11 cellular contexts compared by ENCODE assay signal in the genomic region with DNA sequence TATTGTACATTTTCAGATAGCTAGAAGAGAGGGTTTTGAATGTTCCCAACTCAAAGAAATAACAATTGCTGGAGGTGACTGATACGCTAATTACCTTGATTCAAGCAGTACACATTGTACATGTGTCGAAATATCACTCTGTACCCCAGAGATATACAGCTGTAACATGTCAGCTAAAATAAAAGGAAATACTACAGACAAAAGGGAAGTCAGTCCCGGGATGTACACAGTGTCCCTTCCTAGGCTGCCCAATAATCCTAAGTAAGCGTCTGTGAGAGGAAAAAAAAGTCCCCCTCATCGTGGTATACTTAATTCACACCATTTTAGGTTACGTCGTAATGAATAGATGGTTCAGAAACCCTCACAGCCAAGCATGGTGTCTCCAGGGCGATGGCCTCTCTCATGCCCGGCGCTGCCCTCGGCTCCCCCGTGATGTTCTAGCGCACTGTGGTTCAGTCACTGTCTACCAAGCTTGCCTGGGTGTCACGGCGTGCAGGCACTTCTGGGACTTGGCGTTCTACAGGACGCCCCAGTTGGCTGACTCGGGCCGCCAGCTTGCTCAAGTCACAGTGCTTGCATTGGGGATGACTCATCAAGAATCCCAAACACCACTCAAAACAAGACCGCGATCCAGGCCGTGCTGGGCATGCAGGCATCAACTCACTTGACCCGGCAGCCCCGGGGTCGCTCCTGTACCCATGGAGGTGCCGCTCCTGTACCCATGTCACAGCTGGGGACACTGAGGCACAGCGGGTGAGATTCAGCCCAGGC. TPM values are rescaled to one million over a fixed set of nuclear protein-coding genes. Genes with fewer than 3 reads are reported as not detected.
DNase-seq lines count a peak whose midpoint lies in the region; ATAC-seq and TF ChIP-seq lines count a peak whose summit lies in the region.
"Had no signal": no experiment of that assay in that cellular context is flagged by ENCODE, and none has a peak within 500 bp of the region (broad histone marks: within the 10 kb centered on the region; RNA-seq: fewer than 3 reads in every experiment).

No MANE protein-coding gene starts in this region.

- intact Hi-C loops in natural killer cell (cut with micrococcal nuclease), result no loop called here
- intact Hi-C loops in lower leg skin (cut with DNase I; ENCODE audit: low total_unique reads), result no loop called here

- no peaks in the 10 kb centered on the region for H3K4me1 ChIP-seq in CD8-positive, alpha-beta memory T cell (ENCODE audit: insufficient read depth, low read length)

- H3K27me3 Mint-ChIP-seq in natural killer cell treated with Interleukin-12 subunit alpha and Interleukin-12 subunit beta and Interleukin-15 and Interleukin-18, amount 100 ng/mL, for 72 hours, result peaks cover 0 to 7% of the 10 kb centered on the region in 2 donors
- H3K27me3 Mint-ChIP-seq in natural killer cell (ENCODE audit: low read depth in 2 of 2), result peaks cover 0 to 5% of the 10 kb centered on the region in 2 donors
- H3K27me3 Mint-ChIP-seq in T-helper 2 cell treated with Interferon-gamma antibody and Interleukin-4, amounts not matched to agents 5 μg/mL and 100 μg/mL, for 36 hours (ENCODE audit: low read depth), result no peaks in the 10 kb centered on the region
- H3K27me3 Mint-ChIP-seq in CD8-positive, alpha-beta memory T cell, result peaks cover 0 to 3% of the 10 kb centered on the region in 2 donors
- H3K27me3 Mint-ChIP-seq: stimulated activated naive CD8-positive, alpha-beta T cell treated with anti-CD3 and anti-CD28 coated beads, Interleukin-15, Interleukin-2, amounts not matched to agents 100 ng/mL and 50 ng/mL, for 24 hours had no signal

- no peak overlapping the region for H3K4me3 ChIP-seq in lower leg skin (ENCODE audit: low read depth, poor library complexity, severe bottlenecking)
- H3K4me3 ChIP-seq in CD8-positive, alpha-beta memory T cell (ENCODE audit: low read length), result no peak overlapping the region

- H3K9me3 ChIP-seq in CD8-positive, alpha-beta memory T cell (ENCODE audit: low read length), result no peaks in the 10 kb centered on the region

- CTCF ChIA-PET in CD8-positive, alpha-beta memory T cell (lab: Charles Lee), result interaction anchor here (1.5 kb wide), 1 partner anchor 18 kb away, joined by 4 read pairs; no protein-coding TSS in a partner anchor

- POLR2A ChIA-PET in CD8-positive, alpha-beta memory T cell (lab: Charles Lee), result no interaction called here

- peak; percentile 15 to 26 for ATAC-seq in natural killer cell treated with Interleukin-12 subunit alpha and Interleukin-12 subunit beta and Interleukin-15 and Interleukin-18, amount 100 ng/mL, for 72 hours
- ATAC-seq in natural killer cell, result no peak
- ATAC-seq in GM19023 (IDR thresholded peaks at IDR 0.05; ENCODE audit: unreplicated experiment), result no peak

- 84 to 90% methylated on average over 27 of the region's 27 CpGs for WGBS in lower leg skin, 2 donors

- H3K27ac Mint-ChIP-seq in natural killer cell treated with Interleukin-12 subunit alpha and Interleukin-12 subunit beta and Interleukin-15 and Interleukin-18, amount 100 ng/mL, for 72 hours, result no peak overlapping the region
- no peak overlapping the region for H3K27ac Mint-ChIP-seq in natural killer cell
- no peak overlapping the region for H3K27ac Mint-ChIP-seq in T-helper 2 cell treated with Interferon-gamma antibody and Interleukin-4, amounts not matched to agents 5 μg/mL and 100 μg/mL, for 36 hours
- no peak overlapping the region for H3K27ac Mint-ChIP-seq in CD8-positive, alpha-beta memory T cell
- H3K27ac Mint-ChIP-seq: stimulated activated naive CD8-positive, alpha-beta T cell treated with anti-CD3 and anti-CD28 coated beads, Interleukin-15, Interleukin-2, amounts not matched to agents 100 ng/mL and 50 ng/mL, for 24 hours had no signal

- H3K27ac ChIP-seq in caudate nucleus (ENCODE audit: low read depth, low read length), result peak overlapping the region; percentile 32
- H3K27ac ChIP-seq in CD8-positive, alpha-beta memory T cell (ENCODE audit: low read depth, low read length), result no peak overlapping the region

- H3K27me3 ChIP-seq in CD8-positive, alpha-beta memory T cell (ENCODE audit: insufficient read depth, low read length, poor library complexity, severe bottlenecking), result no peaks in the 10 kb centered on the region

- no peak for TF ChIP-seq POLR2A in lower leg skin (IDR thresholded peaks at IDR 0.05)

- no peaks in the 10 kb centered on the region for H3K9me3 Mint-ChIP-seq in natural killer cell treated with Interleukin-12 subunit alpha and Interleukin-12 subunit beta and Interleukin-15 and Interleukin-18, amount 100 ng/mL, for 72 hours
- no peaks in the 10 kb centered on the region for H3K9me3 Mint-ChIP-seq in natural killer cell
- H3K9me3 Mint-ChIP-seq in T-helper 2 cell treated with Interferon-gamma antibody and Interleukin-4, amounts not matched to agents 5 μg/mL and 100 μg/mL, for 36 hours, result no peaks in the 10 kb centered on the region
- peaks cover 0 to 2% (median 0%) of the 10 kb centered on the region in 5 donors for H3K9me3 Mint-ChIP-seq in CD8-positive, alpha-beta memory T cell
- H3K9me3 Mint-ChIP-seq: stimulated activated naive CD8-positive, alpha-beta T cell treated with anti-CD3 and anti-CD28 coated beads, Interleukin-15, Interleukin-2, amounts not matched to agents 100 ng/mL and 50 ng/mL, for 24 hours had no signal

- TF ChIP-seq CTCF in natural killer cell (IDR thresholded peaks at IDR 0.05) (no peak), lower leg skin (IDR thresholded peaks at IDR 0.05) (no peak)

- no peaks in the 10 kb centered on the region for H3K36me3 Mint-ChIP-seq in natural killer cell treated with Interleukin-12 subunit alpha and Interleukin-12 subunit beta and Interleukin-15 and Interleukin-18, amount 100 ng/mL, for 72 hours
- no peaks in the 10 kb centered on the region for H3K36me3 Mint-ChIP-seq in natural killer cell
- H3K36me3 Mint-ChIP-seq in T-helper 2 cell treated with Interferon-gamma antibody and Interleukin-4, amounts not matched to agents 5 μg/mL and 100 μg/mL, for 36 hours (ENCODE audit: low read depth), result no peaks in the 10 kb centered on the region
- no peaks in the 10 kb centered on the region for H3K36me3 Mint-ChIP-seq in CD8-positive, alpha-beta memory T cell

- H3K4me3 Mint-ChIP-seq in natural killer cell treated with Interleukin-12 subunit alpha and Interleukin-12 subunit beta and Interleukin-15 and Interleukin-18, amount 100 ng/mL, for 72 hours, result no peak overlapping the region
- no peak overlapping the region for H3K4me3 Mint-ChIP-seq in natural killer cell
- H3K4me3 Mint-ChIP-seq in T-helper 2 cell treated with Interferon-gamma antibody and Interleukin-4, amounts not matched to agents 5 μg/mL and 100 μg/mL, for 36 hours, result no peak overlapping the region
- no peak overlapping the region for H3K4me3 Mint-ChIP-seq in CD8-positive, alpha-beta memory T cell
- H3K4me3 Mint-ChIP-seq: stimulated activated naive CD8-positive, alpha-beta T cell treated with anti-CD3 and anti-CD28 coated beads, Interleukin-15, Interleukin-2, amounts not matched to agents 100 ng/mL and 50 ng/mL, for 24 hours had no signal

- DNase-seq in natural killer cell treated with Interleukin-12 subunit alpha and Interleukin-12 subunit beta and Interleukin-15 and Interleukin-18, amount 100 ng/mL, for 72 hours (ENCODE audit: low spot score), result no peak
- no peak for DNase-seq in natural killer cell
- peak in 7 of 61 donors; percentile 11 to 32 (median 24) for DNase-seq in caudate nucleus (lab: John Stamatoyannopoulos, UW)
- peak; percentile 39 to 90 for DNase-seq in lower leg skin (ENCODE audit: low spot score in 2 of 2)
- no peak for DNase-seq in activated CD4-positive, alpha-beta T cell treated with anti-CD3 and anti-CD28 coated beads for 1 hour
- DNase-seq in T-helper 2 cell treated with Interferon-gamma antibody and Interleukin-4, amounts not matched to agents 5 μg/mL and 100 μg/mL, for 36 hours (ENCODE audit: low spot score), result no peak
- DNase-seq in CD8-positive, alpha-beta memory T cell, result no peak
- DNase-seq: activated effector memory CD4-positive, alpha-beta T cell treated with anti-CD3 and anti-CD28 coated beads, Interleukin-2, amount 50 U/mL, for 16 hours; NCI-H2227 treated with DMSO at 0.1 percent for 48 hours had no signal

- H3K4me1 Mint-ChIP-seq in natural killer cell treated with Interleukin-12 subunit alpha and Interleukin-12 subunit beta and Interleukin-15 and Interleukin-18, amount 100 ng/mL, for 72 hours (ENCODE audit: low read depth in 2 of 2), result no peaks in the 10 kb centered on the region
- peaks cover 0 to 1% of the 10 kb centered on the region in 2 donors for H3K4me1 Mint-ChIP-seq in natural killer cell
- H3K4me1 Mint-ChIP-seq in T-helper 2 cell treated with Interferon-gamma antibody and Interleukin-4, amounts not matched to agents 5 μg/mL and 100 μg/mL, for 36 hours (ENCODE audit: low read depth), result no peaks in the 10 kb centered on the region
- peaks cover 0 to under 1% (median 0%) of the 10 kb centered on the region in 3 donors for H3K4me1 Mint-ChIP-seq in CD8-positive, alpha-beta memory T cell

- H3K36me3 ChIP-seq in CD8-positive, alpha-beta memory T cell (ENCODE audit: insufficient read depth, low read length), result no peaks in the 10 kb centered on the region

RNA-seq across cellular contexts. Expression of gene CCDC40, which starts 27.6 kb away (rescaled TPM):
- under 1 TPM in 1 of 2 donors, not detected in 1; 0.56 TPM for total RNA-seq in natural killer cell treated with Interleukin-12 subunit alpha and Interleukin-12 subunit beta and Interleukin-15 and Interleukin-18, amount 100 ng/mL, for 72 hours
- total RNA-seq in natural killer cell (1 to 10 TPM in 2 of 3 donors, under 1 TPM in 1; 0.95 to 2.4 (median 1.5) TPM), lower leg skin (1 to 10 TPM; 1.2 to 5.8 (median 2.1) TPM)
- total RNA-seq in CD8-positive, alpha-beta memory T cell, result 1 to 10 TPM; 3.6 to 4.3 TPM
- not detected for polyA plus RNA-seq in CD8-positive, alpha-beta memory T cell

RNA-seq across cellular contexts. Expression of gene TBC1D16, which starts 28.3 kb away (rescaled TPM):
- 1 to 10 TPM; 1.1 to 3.2 TPM for total RNA-seq in natural killer cell treated with Interleukin-12 subunit alpha and Interleukin-12 subunit beta and Interleukin-15 and Interleukin-18, amount 100 ng/mL, for 72 hours
- total RNA-seq in natural killer cell (under 1 TPM; 0.49 to 1.00 (median 0.65) TPM), lower leg skin (10 to 100 TPM in 3 of 4 donors, 1 to 10 TPM in 1; 9.1 to 28.0 (median 22.3) TPM)
- 1 to 10 TPM; 3.5 to 4.3 TPM for total RNA-seq in CD8-positive, alpha-beta memory T cell
- polyA plus RNA-seq in CD8-positive, alpha-beta memory T cell, result 0.33 TPM

RNA-seq across cellular contexts. Expression of gene GAA, which starts 37.4 kb away (rescaled TPM):
- total RNA-seq in natural killer cell treated with Interleukin-12 subunit alpha and Interleukin-12 subunit beta and Interleukin-15 and Interleukin-18, amount 100 ng/mL, for 72 hours, result 10 to 100 TPM; 20.9 to 24.0 TPM
- total RNA-seq in natural killer cell (10 to 100 TPM; 28.5 to 35.8 (median 32.9) TPM), lower leg skin (10 to 100 TPM; 48.1 to 71.7 (median 67.8) TPM)
- 10 to 100 TPM; 30.5 to 31.0 TPM for total RNA-seq in CD8-positive, alpha-beta memory T cell
- polyA plus RNA-seq in CD8-positive, alpha-beta memory T cell, result 13.7 TPM

Comparison
In these comparisons a context has a peak if more than half of its experiments do, and no peak if none do; other contexts are left out.
1. ATAC-seq: peak in natural killer cell treated with Interleukin-12 subunit alpha and Interleukin-12 subunit beta and Interleukin-15 and Interleukin-18, amount 100 ng/mL, for 72 hours (2 of 2); none in natural killer cell (0 of 3) and GM19023 (single experiment).
2. DNase-seq: peak in lower leg skin (2 of 2); none in natural killer cell treated with Interleukin-12 subunit alpha and Interleukin-12 subunit beta and Interleukin-15 and Interleukin-18, amount 100 ng/mL, for 72 hours (single experiment), natural killer cell (single experiment), activated CD4-positive, alpha-beta T cell treated with anti-CD3 and anti-CD28 coated beads for 1 hour (single experiment), T-helper 2 cell treated with Interferon-gamma antibody and Interleukin-4, amounts not matched to agents 5 μg/mL and 100 μg/mL, for 36 hours (single experiment) and CD8-positive, alpha-beta memory T cell (0 of 5).